ENCODE assay signal across 8 cellular contexts in the genomic region with DNA sequence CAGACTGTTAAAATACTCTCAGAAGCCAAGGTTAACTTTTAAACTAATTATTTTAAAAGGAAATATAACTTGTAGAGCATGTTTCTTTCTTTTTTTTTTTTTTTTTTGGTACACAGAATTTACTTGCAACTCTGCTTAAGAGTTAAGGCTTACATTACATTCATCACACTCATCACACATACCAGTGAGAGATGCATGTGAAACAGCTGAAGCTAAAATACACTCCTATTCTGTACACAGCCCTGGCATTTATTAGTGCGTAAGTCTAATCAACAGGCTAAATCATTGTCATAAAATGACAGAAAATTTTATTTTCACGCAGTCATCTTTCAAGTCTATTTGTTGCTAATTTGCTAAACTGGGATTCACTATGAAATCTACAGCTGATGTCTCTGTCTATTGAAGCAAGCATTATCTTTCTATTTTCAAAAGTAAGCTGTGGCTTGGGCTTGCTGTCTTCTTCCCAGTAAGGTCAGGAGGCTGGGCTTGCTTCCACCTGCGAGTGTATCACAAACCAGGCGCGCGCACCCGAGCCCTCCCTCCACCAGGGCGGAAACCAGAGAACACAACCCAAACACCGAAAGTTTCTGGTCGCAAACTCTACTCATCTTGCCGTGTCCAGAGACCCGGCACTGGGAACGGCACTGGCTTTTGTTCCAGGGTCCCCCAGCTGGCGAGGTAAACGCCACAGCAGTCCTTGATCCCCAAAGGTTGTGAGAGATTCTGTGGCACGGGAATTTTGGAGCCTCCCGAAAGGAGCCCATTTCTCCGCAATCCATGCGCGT. TPM values are rescaled to one million over a fixed set of nuclear protein-coding genes. Genes with fewer than 3 reads are reported as not detected.
DNase-seq lines count a peak whose midpoint lies in the region; ATAC-seq and TF ChIP-seq lines count a peak whose summit lies in the region.

No MANE protein-coding gene starts in this region.

- 1 to 2% methylated on average over 16 to 18 of the region's 20 CpGs for WGBS in mesodermal cell (ENCODE audit: insufficient coverage in 2 of 2), 2 experiments

- H3K9me3 Mint-ChIP-seq in endothelial cell (ENCODE audit: unreplicated experiment) = peaks cover 4% of the 10 kb centered on the region

- peak overlapping the region; percentile 95 for H3K4me3 ChIP-seq in mesodermal cell (ENCODE audit: extremely low read depth, insufficient read depth, low read length, poor library complexity, severe bottlenecking)

- peaks cover 4% of the 10 kb centered on the region for H3K36me3 Mint-ChIP-seq in endothelial cell (ENCODE audit: low read depth, unreplicated experiment)

- H3K27ac ChIP-seq in mesodermal cell (ENCODE audit: low read depth, low read length, severe bottlenecking) = peak overlapping the region; percentile 96

- no peak for TF ChIP-seq CTCF in endothelial cell (IDR thresholded peaks at IDR 0.05; ENCODE audit: unreplicated experiment)

- H3K36me3 ChIP-seq in mesodermal cell (ENCODE audit: control insufficient read depth, insufficient read depth, low read length) = no peaks in the 10 kb centered on the region

- H3K4me1 ChIP-seq in mesodermal cell (ENCODE audit: control insufficient read depth, insufficient read depth, low read length, poor library complexity, severe bottlenecking) = peaks cover 17% of the 10 kb centered on the region

- no peaks in the 10 kb centered on the region for H3K9me3 ChIP-seq in mesodermal cell (ENCODE audit: control insufficient read depth, low read length)

- H3K27ac Mint-ChIP-seq in endothelial cell (ENCODE audit: unreplicated experiment) = peak overlapping the region; percentile 95

- H3K27me3 Mint-ChIP-seq in endothelial cell (ENCODE audit: unreplicated experiment) = peaks cover 14% of the 10 kb centered on the region

- no peak for ATAC-seq in HG03108 (IDR thresholded peaks at IDR 0.05; ENCODE audit: unreplicated experiment)

- DNase-seq in Ammon's horn (ENCODE audit: low spot score) = peak; percentile 62
- peak; percentile 48 for DNase-seq in H4 (ENCODE audit: low spot score)
- DNase-seq in NCI-H748 (lab: John Stamatoyannopoulos, UW; ENCODE audit: unreplicated experiment) = peak; percentile 83
- peak; percentile 69 for DNase-seq in activated CD8-positive, alpha-beta memory T cell treated with anti-CD3 and anti-CD28 coated beads, Interleukin-2, amount 50 U/mL, for 48 hours
- peak; percentile 70 for DNase-seq in endothelial cell (ENCODE audit: low spot score)
- DNase-seq in stimulated activated CD8-positive, alpha-beta memory T cell treated with anti-CD3 and anti-CD28 coated beads, Interleukin-4, amount 100 ng/mL, for 1 hour (ENCODE audit: low read depth in 2 of 2, low spot score in 1 of 2) = peak; percentile 27 to 36

- peak overlapping the region; percentile 89 for H3K4me3 Mint-ChIP-seq in endothelial cell (ENCODE audit: unreplicated experiment)

- peaks cover 32% of the 10 kb centered on the region for H3K4me1 Mint-ChIP-seq in endothelial cell (ENCODE audit: unreplicated experiment)

RNA-seq across cellular contexts. Expression of a gene that starts 3.9 kb away (rescaled TPM):
- 0.21 and 0.43 TPM in 2 replicates for total RNA-seq in H4 (2014; rRNA removed; shearing (Covaris generic))
- total RNA-seq in endothelial cell (ENCODE audit: unreplicated experiment) = 31.0 TPM
- 21.2 TPM for polyA plus RNA-seq in mesodermal cell (2013, experiment 1 of 2)
- polyA plus RNA-seq in mesodermal cell (2013, experiment 2 of 2) = 21.8 TPM

Comparison
In these comparisons a context has a peak if more than half of its experiments do, and no peak if none do; other contexts are left out.
1. DNase-seq: peak in every context shown above with its lines; median percentile 83 in NCI-H748; 70 in endothelial cell; 69 in activated CD8-positive, alpha-beta memory T cell treated with anti-CD3 and anti-CD28 coated beads, Interleukin-2, amount 50 U/mL, for 48 hours; 62 in Ammon's horn; 48 in H4; 32 in stimulated activated CD8-positive, alpha-beta memory T cell treated with anti-CD3 and anti-CD28 coated beads, Interleukin-4, amount 100 ng/mL, for 1 hour.
2. RNA of a gene that starts 3.9 kb away (total RNA-seq): 31.0 TPM in endothelial cell (single experiment); 0.21 to 0.43 TPM in H4; every median in the first group is over 10 times any median in the second.